ENCODE assay signal across 27 cellular contexts in genomic region chr20:10754809-10755208, GRCh38.
"Had no signal": no experiment of that assay in that cellular context is flagged by ENCODE, and none has a peak within 500 bp of the region (broad histone marks: within the 10 kb centered on the region; RNA-seq: fewer than 3 reads in every experiment).

No MANE protein-coding gene starts in this region.

- H3K27me3 ChIP-seq: adrenal gland, body of pancreas had no signal

- H3K36me3 ChIP-seq: adrenal gland had no signal

- H3K4me3 ChIP-seq: adrenal gland, body of pancreas had no signal

- ATAC-seq: activated CD4-positive, alpha-beta T cell treated with anti-CD3 and anti-CD28 coated beads for 36 hours; activated CD8-positive, alpha-beta memory T cell treated with anti-CD3 and anti-CD28 coated beads, Interleukin-2, amount 10 ng/mL, durations not matched to agents 7 days and 5 days; activated CD8-positive, alpha-beta T cell treated with anti-CD3 and anti-CD28 coated beads, Interleukin-2, amount 10 ng/mL, durations not matched to agents 7 days and 5 days; activated naive CD8-positive, alpha-beta T cell treated with anti-CD3 and anti-CD28 coated beads, Interleukin-2, amount 50 U/mL, for 24 hours; body of pancreas; effector memory CD8-positive, alpha-beta T cell; esophagus mucosa had no signal

- DNase-seq: activated CD4-positive, alpha-beta memory T cell treated with anti-CD3 and anti-CD28 coated beads for 36 hours; activated CD4-positive, alpha-beta T cell treated with anti-CD3 and anti-CD28 coated beads for 36 hours; activated CD4-positive, alpha-beta T cell treated with anti-CD3 and anti-CD28 coated beads, Interleukin-2, amount 10 ng/mL, durations not matched to agents 24 days and 14 days; activated CD4-positive, CD25-positive, alpha-beta regulatory T cell; activated CD4-positive, CD25-positive, alpha-beta regulatory T cell treated with anti-CD3 and anti-CD28 coated beads, Interleukin-2, amount 50 U/mL, for 72 hours; activated CD8-positive, alpha-beta memory T cell treated with anti-CD3 and anti-CD28 coated beads, Interleukin-2, amount 10 ng/mL, durations not matched to agents 7 days and 5 days; activated CD8-positive, alpha-beta memory T cell treated with anti-CD3 and anti-CD28 coated beads, Interleukin-2, amount 50 U/mL, for 4 hours; activated CD8-positive, alpha-beta T cell treated with anti-CD3 and anti-CD28 coated beads, Interleukin-2, amount 10 ng/mL, durations not matched to agents 7 days and 5 days; activated effector memory CD4-positive, alpha-beta T cell treated with anti-CD3 and anti-CD28 coated beads, Interleukin-2, amount 50 U/mL, for 16 hours; activated naive CD4-positive, alpha-beta T cell treated with anti-CD3 and anti-CD28 coated beads for 36 hours; activated naive CD8-positive, alpha-beta T cell treated with anti-CD3 and anti-CD28 coated beads for 36 hours; activated naive CD8-positive, alpha-beta T cell treated with anti-CD3 and anti-CD28 coated beads, Interleukin-2, amount 50 U/mL, for 24 hours; activated T-cell treated with anti-CD3 and anti-CD28 coated beads, Interleukin-2, amount 50 U/mL, for 1 hour; activated T-cell treated with anti-CD3 and anti-CD28 coated beads, Interleukin-2, amount 50 U/mL, for 48 hours; adrenal gland; amygdala; aorta; body of pancreas; caudate nucleus; cortex of kidney; dermis blood vessel endothelial cell; effector CD4-positive, alpha-beta T cell; effector memory CD8-positive, alpha-beta T cell; foreskin fibroblast; glutamatergic neuron; T-helper 2 cell had no signal

- H3K27ac ChIP-seq: adrenal gland, body of pancreas had no signal

- H3K4me1 ChIP-seq: adrenal gland, body of pancreas had no signal

- H3K9me3 ChIP-seq: adrenal gland, body of pancreas had no signal
